8 cellular contexts compared by ENCODE assay signal in the genomic region with DNA sequence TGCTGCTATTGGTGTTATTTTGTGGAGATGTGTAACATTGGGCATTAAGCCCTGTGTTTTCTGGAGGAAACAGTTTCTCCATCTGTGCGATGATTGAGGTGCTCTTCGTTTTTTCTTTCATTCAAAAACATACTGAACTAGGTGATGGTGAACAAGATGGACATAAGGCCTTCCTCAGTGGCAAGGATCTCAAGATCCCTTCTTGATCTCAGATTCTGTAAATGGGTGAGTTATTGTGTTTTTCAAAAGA. TPM values are rescaled to one million over a fixed set of nuclear protein-coding genes. Genes with fewer than 3 reads are reported as not detected.
DNase-seq lines count a peak whose midpoint lies in the region; ATAC-seq, FAIRE-seq and TF ChIP-seq lines count a peak whose summit lies in the region.

No MANE protein-coding gene starts in this region.

- H3K4me3 Mint-ChIP-seq in mesothelial cell of epicardium, result peak overlapping the region; percentile 79

- H3K4me1 ChIP-seq in A673 (ENCODE audit: insufficient read depth, low read length, poor library complexity, severe bottlenecking) (no peaks in the 10 kb centered on the region), adipocyte (ENCODE audit: control insufficient read depth, insufficient read depth, low read length) (peaks cover 34% of the 10 kb centered on the region)

- no peaks in the 10 kb centered on the region for H3K9me3 Mint-ChIP-seq in mesothelial cell of epicardium

- peak overlapping the region; percentile 45 for H3K9ac ChIP-seq in adipocyte (ENCODE audit: low read length)

- peaks cover 8% of the 10 kb centered on the region for H3K27me3 ChIP-seq in A673 (replicated peaks; ENCODE audit: insufficient read depth, low read depth, low read length, poor library complexity)
- H3K27me3 ChIP-seq in adipocyte (replicated peaks; ENCODE audit: control insufficient read depth, insufficient read depth, low read length), result no peaks in the 10 kb centered on the region

- no peak for ATAC-seq in GM19467 (IDR thresholded peaks at IDR 0.05; ENCODE audit: unreplicated experiment)
- no peak for ATAC-seq in HG03442 (IDR thresholded peaks at IDR 0.05; ENCODE audit: unreplicated experiment)

- peaks cover 23% of the 10 kb centered on the region for H3K4me1 Mint-ChIP-seq in mesothelial cell of epicardium

- CTCF ChIA-PET in A673 (lab: Charles Lee), result no interaction called here

- no peak overlapping the region for H3K27ac Mint-ChIP-seq in mesothelial cell of epicardium

- no peak for TF ChIP-seq CTCF in A673 (conservative IDR thresholded peaks at IDR 0.05; ENCODE audit: low read depth, low read length)
- TF ChIP-seq CTCF in mesothelial cell of epicardium (IDR thresholded peaks at IDR 0.05; ENCODE audit: unreplicated experiment), result no peak

- intact Hi-C loops in A673 (cut with micrococcal nuclease; ENCODE audit: unreplicated experiment), result no loop called here
- intact Hi-C loops in posterior cingulate gyrus (cut with DNase I), result no loop called here

- POLR2A ChIA-PET in A673 (lab: Charles Lee; ENCODE audit: low non-redundant PET), result no interaction called here

- H3K9me3 ChIP-seq in A673 (ENCODE audit: low read depth, low read length, poor library complexity, severe bottlenecking), result no peaks in the 10 kb centered on the region
- H3K9me3 ChIP-seq in adipocyte (ENCODE audit: control insufficient read depth, low read length), result no peaks in the 10 kb centered on the region

- no peaks in the 10 kb centered on the region for H3K36me3 ChIP-seq in A673 (ENCODE audit: insufficient read depth, low read length, poor library complexity, severe bottlenecking)
- H3K36me3 ChIP-seq in adipocyte (ENCODE audit: control insufficient read depth, insufficient read depth, low read length, severe bottlenecking), result no peaks in the 10 kb centered on the region

- H3K36me3 Mint-ChIP-seq in mesothelial cell of epicardium, result no peaks in the 10 kb centered on the region

- DNase-seq in A673 (ENCODE audit: low spot score) (no peak), GM19239 (ENCODE audit: insufficient read length, low spot score) (no peak), adipocyte (ENCODE audit: low read depth) (no peak), mesothelial cell of epicardium (ENCODE audit: low spot score in 2 of 2, unreplicated experiment in 2 of 2) (no peak), posterior cingulate gyrus (no peak)
- no peak for DNase-seq in stimulated activated CD8-positive, alpha-beta memory T cell treated with anti-CD3 and anti-CD28 coated beads, Interleukin-4, amount 100 ng/mL, for 48 hours

- no TSS peak for BruUV-seq in A673 (replicated peaks; lab: Mats Ljungman, UMichigan)

- peaks cover 6% of the 10 kb centered on the region for H3K27me3 Mint-ChIP-seq in mesothelial cell of epicardium (ENCODE audit: low read depth)

- peak; percentile 70 for FAIRE-seq in GM19239 (lab: Jason Lieb, UNC)

- no peak overlapping the region for H3K27ac ChIP-seq in A673 (ENCODE audit: low read depth, low read length, poor library complexity, severe bottlenecking)

- H3K4me3 ChIP-seq in A673 (ENCODE audit: low read depth, low read length, poor library complexity, severe bottlenecking), result peak overlapping the region; percentile 49
- peak overlapping the region; percentile 93 for H3K4me3 ChIP-seq in adipocyte (ENCODE audit: low read length)

RNA-seq across cellular contexts. Expression of a gene that starts 0.8 kb away (rescaled TPM):
- not detected in 2 replicates for total RNA-seq in A673 (2021)
- total RNA-seq in mesothelial cell of epicardium, result 46.3 to 55.2 TPM (median 54.2 TPM) in 3 replicates

Comparison
In these comparisons a context has a peak if more than half of its experiments do, and no peak if none do; other contexts are left out.
1. RNA of a gene that starts 0.8 kb away (total RNA-seq): 46.3 to 55.2 TPM in mesothelial cell of epicardium; not detected in A673; every median in the first group is over 10 times any median in the second.